13 cellular contexts compared by ENCODE assay signal in genomic region chr2:234447963-234448362, GRCh38. TPM values are rescaled to one million over a fixed set of nuclear protein-coding genes. Genes with fewer than 3 reads are reported as not detected.
DNase-seq lines count a peak whose midpoint lies in the region; ATAC-seq, FAIRE-seq and TF ChIP-seq lines count a peak whose summit lies in the region.
"Had no signal": no experiment of that assay in that cellular context is flagged by ENCODE, and none has a peak within 500 bp of the region (broad histone marks: within the 10 kb centered on the region; RNA-seq: fewer than 3 reads in every experiment).

No MANE protein-coding gene starts in this region.

- H3K79me2 ChIP-seq in H1 (ENCODE audit: control insufficient read depth in 1 of 2, insufficient read depth in 2 of 2, low read length in 2 of 2): no peaks in the 10 kb centered on the region

- no peak for FAIRE-seq in H1 (lab: Jason Lieb, UNC)
- no peak for FAIRE-seq in GM19239 (lab: Jason Lieb, UNC)

- H3K4me1 Mint-ChIP-seq in activated CD4-positive, alpha-beta memory T cell treated with anti-CD3 and anti-CD28 coated beads for 36 hours (ENCODE audit: low read depth): peaks cover 81% of the 10 kb centered on the region
- peaks cover 83% of the 10 kb centered on the region for H3K4me1 Mint-ChIP-seq in osteocyte (ENCODE audit: unreplicated experiment)

- no peak overlapping the region for H3K27ac ChIP-seq in H1 (ENCODE audit: low read depth, low read length)

- POLR2A ChIA-PET in activated CD4-positive, alpha-beta memory T cell treated with anti-CD3 and anti-CD28 coated beads for 36 hours (lab: Charles Lee): interaction anchor here (2.3 kb wide), 1 partner anchor 27 kb away, joined by 8 read pairs; no protein-coding TSS in a partner anchor
- POLR2A ChIA-PET in H1 (lab: Charles Lee; ENCODE audit: partially characterized antibody): no interaction called here

- no peak overlapping the region; the same call in 1 of the 2 replicates for H3K18ac ChIP-seq in H1 (ENCODE audit: extremely low read depth, low read length)

- no peak overlapping the region for H2BK20ac ChIP-seq in H1 (ENCODE audit: low read length)

- intact Hi-C loops in activated CD4-positive, alpha-beta memory T cell treated with anti-CD3 and anti-CD28 coated beads for 36 hours (cut with micrococcal nuclease): loop anchor here (2.0 kb wide), 1 partner anchor 17 kb away; no protein-coding TSS in a partner anchor

- H3K9ac ChIP-seq in H1 (replicated peaks in 1 of 4; ENCODE audit: extremely low read depth in 1 of 4, low read depth in 3 of 4, low read length in 3 of 4): no peak overlapping the region

- CTCF ChIA-PET in activated CD4-positive, alpha-beta memory T cell treated with anti-CD3 and anti-CD28 coated beads for 36 hours (lab: Charles Lee): interaction anchor here (0.6 to 1.4 kb wide), 2 partner anchors 48 to 154 kb away, joined by 3 to 6 read pairs; no protein-coding TSS in a partner anchor
- CTCF ChIA-PET in H1 (lab: Charles Lee; ENCODE audit: partially characterized antibody): interaction anchor here (1.2 kb wide), 1 partner anchor 668 kb away, joined by 3 read pairs; no protein-coding TSS in a partner anchor

- peaks cover 6% of the 10 kb centered on the region for H3K36me3 Mint-ChIP-seq in activated CD4-positive, alpha-beta memory T cell treated with anti-CD3 and anti-CD28 coated beads for 36 hours
- no peaks in the 10 kb centered on the region for H3K36me3 Mint-ChIP-seq in osteocyte (ENCODE audit: unreplicated experiment)

- no peaks in the 10 kb centered on the region for H3K9me3 ChIP-seq in H1 (ENCODE audit: insufficient read depth in 2 of 2, low read depth in 1 of 2, low read length in 1 of 2)

- peak; percentile 25 for DNase-seq in activated T-cell treated with anti-CD3 and anti-CD28 coated beads, Interleukin-2, amount 50 U/mL, for 1 hour
- DNase-seq in activated T-cell treated with anti-CD3 and anti-CD28 coated beads for 4 hours (no peak), H1 (ENCODE audit: low read depth in 1 of 2, low spot score in 2 of 2) (no peak), osteocyte (ENCODE audit: extremely low spot score, unreplicated experiment) (no peak), GM19239 (ENCODE audit: insufficient read length, low spot score) (no peak), DMS114 treated with DMSO at 0.1 percent for 48 hours (lab: John Stamatoyannopoulos, UW; ENCODE audit: unreplicated experiment) (no peak), left lobe of liver (ENCODE audit: low spot score) (no peak)
- DNase-seq in activated CD4-positive, alpha-beta memory T cell treated with anti-CD3 and anti-CD28 coated beads for 36 hours: no peak
- DNase-seq: activated CD4-positive, alpha-beta T cell treated with anti-CD3 and anti-CD28 coated beads for 4 hours; KBM-7; midbrain; NCI-H1417 treated with DMSO at 0.1 percent for 48 hours; NCI-H446 treated with DMSO at 0.1 percent for 48 hours had no signal

- H4K91ac ChIP-seq in H1 (replicated peaks; ENCODE audit: insufficient read length, low read length): no peak overlapping the region

- H4K8ac ChIP-seq in H1 (ENCODE audit: extremely low read depth, insufficient read depth, low read length): no peak overlapping the region

- no peak overlapping the region for H3K4me3 ChIP-seq in H1 (ENCODE audit: extremely low read depth in 1 of 4, insufficient read depth in 2 of 4, low read depth in 3 of 4, low read length in 4 of 4)

- H3K14ac ChIP-seq in H1 (ENCODE audit: insufficient read length): no peak overlapping the region

- no peak for ATAC-seq in left lobe of liver

- no peaks in the 10 kb centered on the region for H3K79me1 ChIP-seq in H1 (ENCODE audit: low read depth, low read length)

- no peak overlapping the region for H2AFZ ChIP-seq in H1 (ENCODE audit: low read length)

- H4K5ac ChIP-seq in H1 (ENCODE audit: insufficient read length, low read depth, low read length): no peak overlapping the region

- H3K27me3 ChIP-seq in H1 (replicated peaks in 1 of 4; ENCODE audit: control insufficient read depth in 3 of 4, extremely low read depth in 1 of 4, insufficient read depth in 3 of 4, low read length in 3 of 4): no peaks in the 10 kb centered on the region; a peak in 2 of 7 replicates

- H3K56ac ChIP-seq in H1 (replicated peaks; ENCODE audit: insufficient read length, low read depth, low read length): no peak overlapping the region

- H2BK120ac ChIP-seq in H1 (replicated peaks; ENCODE audit: low read depth, low read length): no peak overlapping the region

- no peak for TF ChIP-seq CTCF in H1 (IDR thresholded peaks at IDR 0.05; ENCODE audit: control extremely low read depth in 1 of 3, insufficient read depth in 1 of 3, low read depth in 1 of 3, low read length in 3 of 3)
- no peak for TF ChIP-seq CTCF in osteocyte (IDR thresholded peaks at IDR 0.05)

- peak overlapping the region; percentile 1; the same call in 1 of the 2 replicates for H2BK12ac ChIP-seq in H1 (ENCODE audit: low read depth, low read length)

- H3K4ac ChIP-seq in H1 (replicated peaks; ENCODE audit: insufficient read length, low read depth, low read length): no peak overlapping the region

- peak overlapping the region; percentile 29 for H3K27ac Mint-ChIP-seq in activated CD4-positive, alpha-beta memory T cell treated with anti-CD3 and anti-CD28 coated beads for 36 hours
- peak overlapping the region; percentile 12 for H3K27ac Mint-ChIP-seq in osteocyte (ENCODE audit: unreplicated experiment)

- H3K4me2 ChIP-seq in H1 (ENCODE audit: insufficient read depth in 1 of 2, low read depth in 2 of 2, low read length in 2 of 2): no peak overlapping the region; a peak in 1 of 4 replicates

- H3K27me3 Mint-ChIP-seq in activated CD4-positive, alpha-beta memory T cell treated with anti-CD3 and anti-CD28 coated beads for 36 hours: no peaks in the 10 kb centered on the region
- H3K27me3 Mint-ChIP-seq in osteocyte (ENCODE audit: unreplicated experiment): no peaks in the 10 kb centered on the region

- no peak overlapping the region for H2AK5ac ChIP-seq in H1 (ENCODE audit: low read depth, low read length)

- H3K9me3 Mint-ChIP-seq in activated CD4-positive, alpha-beta memory T cell treated with anti-CD3 and anti-CD28 coated beads for 36 hours: no peaks in the 10 kb centered on the region
- no peaks in the 10 kb centered on the region for H3K9me3 Mint-ChIP-seq in osteocyte (ENCODE audit: unreplicated experiment)

- no peak overlapping the region for H3K23ac ChIP-seq in H1 (ENCODE audit: insufficient read length)

- no peak for TF ChIP-seq EP300 in H1 (IDR thresholded peaks at IDR 0.05; ENCODE audit: borderline replicate concordance in 1 of 2, low read depth in 2 of 2, low read length in 2 of 2)

- peaks cover 4 to 13% (median 9%) of the 10 kb centered on the region in 4 experiments; a peak in 5 of 7 replicates for H3K4me1 ChIP-seq in H1 (replicated peaks in 1 of 4; ENCODE audit: control insufficient read depth in 3 of 4, insufficient read depth in 4 of 4, low read length in 3 of 4)

- H2BK15ac ChIP-seq in H1 (ENCODE audit: low read length): no peak overlapping the region

- no peak for TF ChIP-seq RAD21 in H1 (IDR thresholded peaks at IDR 0.05 in 1 of 2, conservative IDR thresholded peaks at IDR 0.05 in 1 of 2; ENCODE audit: low read depth in 2 of 2, low read length in 2 of 2)

- H2BK5ac ChIP-seq in H1 (ENCODE audit: low read depth, low read length): no peak overlapping the region

- H3K23me2 ChIP-seq in H1 (ENCODE audit: low read depth, low read length): no peaks in the 10 kb centered on the region

- no peak for TF ChIP-seq POLR2A in H1 (IDR thresholded peaks at IDR 0.05; ENCODE audit: control extremely low read depth in 1 of 2, low read depth in 2 of 2, low read length in 2 of 2)

- no peaks in the 10 kb centered on the region for H3K36me3 ChIP-seq in H1 (ENCODE audit: control insufficient read depth in 2 of 4, insufficient read depth in 4 of 4, low read length in 3 of 4)

- WGBS in H1 (ENCODE audit: extremely low coverage in 1 of 2, insufficient coverage in 1 of 2, insufficient read length in 1 of 2, insufficient replicate concordance in 2 of 2, low coverage in 1 of 2, low lambda C conversion rate in 2 of 2, missing lambda C conversion rate in 1 of 2), 2 experiments: 85% methylated on average over 5 of the region's 5 CpGs; no CpG with 5 or more reads in 1 of the 2 experiments

- H4K20me1 ChIP-seq in H1 (replicated peaks in 1 of 2; ENCODE audit: control insufficient read depth in 1 of 2, insufficient read depth in 2 of 2, low read length in 2 of 2): no peaks in the 10 kb centered on the region

- H3K4me3 Mint-ChIP-seq in activated CD4-positive, alpha-beta memory T cell treated with anti-CD3 and anti-CD28 coated beads for 36 hours: no peak overlapping the region
- no peak overlapping the region for H3K4me3 Mint-ChIP-seq in osteocyte (ENCODE audit: unreplicated experiment)

TF ChIP-seq in H1, 55 proteins besides CTCF, POLR2A, EP300 and RAD21 (continues in another document):
- TF ChIP-seq CREB1 (IDR thresholded peaks at IDR 0.05): no peak
- no peak for TF ChIP-seq BRCA1 (IDR thresholded peaks at IDR 0.05; ENCODE audit: low read depth, low read length)
- no peak for TF ChIP-seq ATF3 (IDR thresholded peaks at IDR 0.05; ENCODE audit: insufficient read depth, low read depth, low read length)
- TF ChIP-seq RBBP5 (IDR thresholded peaks at IDR 0.05; ENCODE audit: borderline replicate concordance, low read depth, low read length): no peak
- TF ChIP-seq GABPA (IDR thresholded peaks at IDR 0.05; ENCODE audit: borderline replicate concordance, insufficient read depth, low read length): no peak
- TF ChIP-seq E2F6 (IDR thresholded peaks at IDR 0.05): no peak

RNA-seq across cellular contexts. Expression of gene ARL4C, which starts 48.9 kb away (rescaled TPM):
- 10 to 100 TPM; 44.4 to 44.7 TPM for total RNA-seq in activated CD4-positive, alpha-beta memory T cell treated with anti-CD3 and anti-CD28 coated beads for 36 hours
- total RNA-seq in H1 (2021; fragmentation: NEBNext Ultra II Directional; extraction: Animal tissue kit (Norgen Biotek cat#: 25700)): 15.9 and 16.9 TPM in 2 replicates
- 7.0 and 7.7 TPM in 2 replicates for polyA plus RNA-seq in H1 (2011; rRNA removed)
- polyA plus RNA-seq in H1 (2011; cell fraction: cytosol; rRNA removed): 10.0 TPM
- 7.0 TPM for polyA plus RNA-seq in H1 (2011; cell fraction: nucleus; rRNA removed)
- polyA plus RNA-seq in H1 (2012, experiment 1 of 2): 11.6 to 14.4 TPM (median 12.9 TPM) in 4 replicates
- 7.3 TPM for polyA plus RNA-seq in H1 (2012, experiment 2 of 2)
- polyA plus RNA-seq in H1 (2013, experiment 1 of 2): 7.6 TPM
- polyA plus RNA-seq in H1 (2013, experiment 2 of 2): 7.8 TPM
- 8.1 and 8.3 TPM in 2 replicates for polyA minus RNA-seq in H1 (2011; rRNA and poly(A)+ RNA removed)
- 11.0 TPM for polyA minus RNA-seq in H1 (2011; cell fraction: cytosol; rRNA and poly(A)+ RNA removed)
- 12.7 TPM for polyA minus RNA-seq in H1 (2011; cell fraction: nucleus; rRNA and poly(A)+ RNA removed)
- total RNA-seq in osteocyte: 35.1 and 37.1 TPM in 2 replicates
- total RNA-seq in left lobe of liver: 3.0 TPM
